In the genomic region with DNA sequence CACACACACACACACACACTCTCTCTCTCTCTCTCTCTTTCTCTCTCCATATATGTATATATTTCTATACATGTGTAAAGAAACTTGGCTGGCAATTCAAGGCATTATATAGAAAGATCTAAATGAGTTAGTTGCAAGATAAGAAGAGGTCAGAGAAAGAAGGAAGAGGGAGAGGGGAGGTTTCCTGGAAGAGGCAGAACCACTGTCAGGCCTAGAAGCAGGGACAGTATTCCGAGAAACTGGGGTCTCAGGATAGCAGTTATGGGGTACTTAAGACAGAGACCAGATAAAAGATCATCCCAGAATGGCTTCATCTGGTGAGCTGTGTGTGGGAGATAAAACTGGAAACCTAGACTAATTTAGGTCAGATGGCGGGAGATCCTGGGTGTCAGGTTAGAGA, we compare ENCODE assay signal across 1 cellular context.
TF ChIP-seq lines count a peak whose summit lies in the region.

No MANE protein-coding gene starts in this region.

TF ChIP-seq in SK-N-SH, 30 proteins besides CTCF, POLR2A, EP300 and RAD21 (continued from another document):
- TF ChIP-seq, protein P1, sequence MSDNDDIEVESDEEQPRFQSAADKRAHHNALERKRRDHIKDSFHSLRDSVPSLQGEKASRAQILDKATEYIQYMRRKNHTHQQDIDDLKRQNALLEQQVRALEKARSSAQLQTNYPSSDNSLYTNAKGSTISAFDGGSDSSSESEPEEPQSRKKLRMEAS (IDR thresholded peaks at IDR 0.05; ENCODE audit: low read depth): no peak
- TF ChIP-seq TEAD4 (IDR thresholded peaks at IDR 0.05; ENCODE audit: borderline replicate concordance, insufficient read depth): no peak
- TF ChIP-seq FOXJ3 (CRISPR knock-in tag; IDR thresholded peaks at IDR 0.05): no peak
- no peak for TF ChIP-seq TAF1 (IDR thresholded peaks at IDR 0.05; ENCODE audit: borderline replicate concordance, low read depth, low read length)
- TF ChIP-seq NFIC (IDR thresholded peaks at IDR 0.05; ENCODE audit: borderline replicate concordance): no peak
- no peak for TF ChIP-seq FOXM1 (IDR thresholded peaks at IDR 0.05; ENCODE audit: low read depth)
- no peak for TF ChIP-seq ELF1 (IDR thresholded peaks at IDR 0.05)
- TF ChIP-seq RCOR1 (IDR thresholded peaks at IDR 0.05; ENCODE audit: low read length): no peak
TF ChIP-seq in SK-N-SH: peak in this region for 0.
